Comparison of ENCODE assay signal across 1 cellular context in the genomic region with DNA sequence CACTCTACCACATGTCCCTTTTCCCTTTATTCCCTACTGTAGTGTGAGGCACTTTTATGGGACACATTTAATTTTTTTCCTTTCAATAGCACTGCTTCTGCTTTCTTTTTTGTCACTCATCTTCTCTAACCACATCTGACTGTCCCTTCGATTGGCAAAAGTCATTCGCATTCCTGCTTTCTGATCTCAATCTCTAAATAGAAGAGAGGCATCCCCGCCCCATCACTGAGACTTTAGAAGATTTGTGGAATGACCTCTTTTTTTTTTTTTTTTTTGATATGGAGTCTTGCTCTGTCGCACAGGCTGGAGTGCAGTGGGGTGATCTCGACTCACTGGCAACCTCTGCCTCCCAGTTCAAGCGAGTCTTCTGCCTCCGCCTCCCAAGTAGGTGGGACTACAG.
TF ChIP-seq lines count a peak whose summit lies in the region.

No MANE protein-coding gene starts in this region.

TF ChIP-seq in GM12878, 131 proteins besides CTCF, POLR2A, EP300 and RAD21 (continued from another document):
- no peak for TF ChIP-seq TARDBP (IDR thresholded peaks at IDR 0.05; ENCODE audit: borderline replicate concordance)
- no peak for TF ChIP-seq CHD1 (IDR thresholded peaks at IDR 0.05; ENCODE audit: low read depth, low read length)
TF ChIP-seq in GM12878: peak in this region for 0.
